ENCODE assay signal across 8 cellular contexts in the genomic region with DNA sequence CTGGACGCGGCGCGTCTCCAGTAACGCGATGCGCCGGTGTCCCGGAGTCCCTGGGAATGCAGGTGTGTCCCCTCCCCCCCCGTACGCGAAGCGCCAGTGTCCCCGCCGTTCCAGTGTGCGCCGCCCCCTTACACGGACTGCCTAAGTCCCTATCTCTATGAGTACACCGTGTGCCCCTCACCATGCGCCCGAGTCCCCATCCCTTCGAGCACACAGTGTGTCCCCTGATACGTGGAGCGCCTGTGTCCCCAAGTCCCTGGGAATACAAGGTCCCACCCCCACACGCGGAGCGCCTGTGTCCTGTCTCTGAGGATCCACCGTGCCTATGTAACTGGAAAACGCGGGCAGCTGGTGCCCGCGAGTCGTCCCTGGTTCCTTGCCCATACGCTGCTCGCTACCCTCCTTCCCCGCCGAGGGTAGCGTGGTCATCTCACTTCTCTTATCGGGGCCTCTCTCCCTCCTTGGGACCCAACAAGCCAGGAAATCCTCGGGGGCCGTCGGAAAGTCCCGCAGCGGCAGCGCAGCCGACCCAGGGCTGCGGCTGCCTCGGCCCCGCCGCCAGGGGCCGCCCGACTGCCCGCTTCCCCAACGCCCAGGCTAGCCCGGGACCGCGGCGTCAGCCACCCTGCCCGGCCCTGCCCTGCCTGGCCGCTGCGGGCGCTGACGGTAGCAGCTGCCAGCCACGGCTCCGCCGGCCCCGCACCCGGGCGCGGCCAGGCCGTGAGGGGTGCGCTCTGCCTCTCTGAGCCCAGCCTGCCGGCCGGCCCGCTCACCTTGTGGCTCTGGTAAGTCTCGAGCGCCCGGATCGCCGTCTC. TPM values are rescaled to one million over a fixed set of nuclear protein-coding genes. Genes with fewer than 3 reads are reported as not detected.
DNase-seq lines count a peak whose midpoint lies in the region; ATAC-seq and TF ChIP-seq lines count a peak whose summit lies in the region.

No MANE protein-coding gene starts in this region.

- H3K9me3 ChIP-seq in SK-N-MC (ENCODE audit: low read depth, low read length) (no peaks in the 10 kb centered on the region), osteoblast (ENCODE audit: low read depth, low read length) (no peaks in the 10 kb centered on the region), testis (no peaks in the 10 kb centered on the region)

- WGBS in testis, 2 donors = 1 to 3% methylated on average over 10 to 67 of the region's 80 CpGs

- TF ChIP-seq POLR2A in testis (IDR thresholded peaks at IDR 0.05) = no peak

- peaks cover 36% of the 10 kb centered on the region for H3K4me1 ChIP-seq in osteoblast (ENCODE audit: insufficient read depth, low read length)
- peaks cover 9% of the 10 kb centered on the region for H3K4me1 ChIP-seq in testis

- peaks cover 12 to 37% of the 10 kb centered on the region in 2 donors for H3K36me3 Mint-ChIP-seq in activated naive CD4-positive, alpha-beta T cell treated with anti-CD3 and anti-CD28 coated beads, Interleukin-2, amount 50 U/mL, for 72 hours
- no peaks in the 10 kb centered on the region for H3K36me3 Mint-ChIP-seq in glutamatergic neuron (ENCODE audit: unreplicated experiment)

- H3K36me3 ChIP-seq in SK-N-MC (ENCODE audit: insufficient read depth, low read length) (no peaks in the 10 kb centered on the region), osteoblast (ENCODE audit: insufficient read depth, low read length) (peaks cover 5% of the 10 kb centered on the region), testis (ENCODE audit: low read depth, missing control alignments) (no peaks in the 10 kb centered on the region)

- intact Hi-C loops in testis (cut with DNase I; ENCODE audit: low total_unique reads) = loop anchor here (5.0 kb wide), 1 partner anchor 104 kb away; no protein-coding TSS in a partner anchor

- H3K4me1 Mint-ChIP-seq in glutamatergic neuron (ENCODE audit: low read depth, unreplicated experiment) = peaks cover 25% of the 10 kb centered on the region

- H3K9me3 Mint-ChIP-seq in activated naive CD4-positive, alpha-beta T cell treated with anti-CD3 and anti-CD28 coated beads, Interleukin-2, amount 50 U/mL, for 72 hours = no peaks in the 10 kb centered on the region
- peaks cover 24% of the 10 kb centered on the region for H3K9me3 Mint-ChIP-seq in glutamatergic neuron (ENCODE audit: unreplicated experiment)

- peaks cover 49% of the 10 kb centered on the region for H4K20me1 ChIP-seq in osteoblast (ENCODE audit: insufficient read depth, low read length)

- DNase-seq in DMS114 treated with DMSO at 0.1 percent for 48 hours (lab: John Stamatoyannopoulos, UW; ENCODE audit: unreplicated experiment) = peak; percentile 32
- DNase-seq in HT1080 (ENCODE audit: low read depth) = peak; percentile 80
- DNase-seq in SK-N-MC (ENCODE audit: low read depth, low spot score) = no peak
- peak; percentile 78 to 84 for DNase-seq in activated naive CD4-positive, alpha-beta T cell treated with anti-CD3 and anti-CD28 coated beads, Interleukin-2, amount 50 U/mL, for 72 hours (ENCODE audit: low spot score in 2 of 2)
- peak; percentile 89 for DNase-seq in glutamatergic neuron
- DNase-seq in osteoblast (ENCODE audit: insufficient read length, low spot score, missing footprints) = peak; percentile 94
- peak; percentile 55 for DNase-seq in testis

- H3K27me3 ChIP-seq in osteoblast (ENCODE audit: insufficient read depth, low read length) (no peaks in the 10 kb centered on the region), testis (no peaks in the 10 kb centered on the region)

- ATAC-seq in GM21367 (IDR thresholded peaks at IDR 0.05; ENCODE audit: unreplicated experiment) = peak; percentile 44
- peak; percentile 68 for ATAC-seq in activated naive CD4-positive, alpha-beta T cell treated with anti-CD3 and anti-CD28 coated beads, Interleukin-2, amount 50 U/mL, for 72 hours

- peak; percentile 74 for TF ChIP-seq CTCF in glutamatergic neuron (IDR thresholded peaks at IDR 0.05; ENCODE audit: partially characterized antibody, unreplicated experiment)
- TF ChIP-seq CTCF in osteoblast (IDR thresholded peaks at IDR 0.05; ENCODE audit: extremely low read depth, low read depth, low read length) = peak; percentile 58
- peak; percentile 49 to 72 (median 67) for TF ChIP-seq CTCF in testis (IDR thresholded peaks at IDR 0.05)

- peaks cover 19% of the 10 kb centered on the region for H3K27me3 Mint-ChIP-seq in glutamatergic neuron (ENCODE audit: unreplicated experiment)

- H3K4me3 ChIP-seq in SK-N-MC (peak overlapping the region; percentile 82), osteoblast (ENCODE audit: insufficient read depth, low read length) (peak overlapping the region; percentile 94), testis (peak overlapping the region; percentile 92 to 98)

- peak overlapping the region; percentile 93 to 99 for H3K27ac Mint-ChIP-seq in activated naive CD4-positive, alpha-beta T cell treated with anti-CD3 and anti-CD28 coated beads, Interleukin-2, amount 50 U/mL, for 72 hours
- peak overlapping the region; percentile 89 for H3K27ac Mint-ChIP-seq in glutamatergic neuron (ENCODE audit: unreplicated experiment)

- H2AFZ ChIP-seq in osteoblast (ENCODE audit: low read length) = peak overlapping the region; percentile 58

- peaks cover 56% of the 10 kb centered on the region for H3K79me2 ChIP-seq in osteoblast (ENCODE audit: insufficient read depth, low read length)

- peak overlapping the region; percentile 65 for H3K9ac ChIP-seq in SK-N-MC (ENCODE audit: insufficient read length)

- H3K27ac ChIP-seq in SK-N-MC (no peak overlapping the region), osteoblast (ENCODE audit: low read depth, low read length) (peak overlapping the region; percentile 96), testis (peak overlapping the region; percentile 97 to 98)

- peak overlapping the region; percentile 93 for H3K4me2 ChIP-seq in osteoblast (ENCODE audit: insufficient read depth, low read length)

- H3K4me3 Mint-ChIP-seq in glutamatergic neuron (ENCODE audit: unreplicated experiment) = peak overlapping the region; percentile 98

RNA-seq across cellular contexts. Expression of gene ELL2, which starts 0.6 kb away (rescaled TPM):
- total RNA-seq in HT1080 (2014; rRNA removed; shearing (Covaris generic)) = 45.1 and 61.1 TPM in 2 replicates
- 44.6 and 51.2 TPM in 2 replicates for polyA plus RNA-seq in HT1080 (2015; cell fraction: cytosol; rRNA removed)
- 58.5 and 60.5 TPM in 2 replicates for polyA plus RNA-seq in HT1080 (2015; cell fraction: nucleus; rRNA removed)
- 100 to 1,000 TPM in 1 of 2 donors, 10 to 100 TPM in 1; 41.1 to 110 TPM for total RNA-seq in activated naive CD4-positive, alpha-beta T cell treated with anti-CD3 and anti-CD28 coated beads, Interleukin-2, amount 50 U/mL, for 72 hours
- total RNA-seq in glutamatergic neuron (ENCODE audit: unreplicated experiment) (97.0 TPM), osteoblast (113 and 123 TPM in 2 replicates), testis (10 to 100 TPM; 78.9 to 87.3 TPM)
- polyA plus RNA-seq in testis (ENCODE audit: insufficient read depth, low read depth, low replicate concordance) = 32.1 TPM
